8 cellular contexts compared by ENCODE assay signal in genomic region chr12:32399045-32399372, GRCh38. TPM values are rescaled to one million over a fixed set of nuclear protein-coding genes. Genes with fewer than 3 reads are reported as not detected.
DNase-seq lines count a peak whose midpoint lies in the region; ATAC-seq and TF ChIP-seq lines count a peak whose summit lies in the region.

No MANE protein-coding gene starts in this region.

- H3K27me3 ChIP-seq in HAP-1 (ENCODE audit: low read depth) (no peaks in the 10 kb centered on the region), SU-DHL-6 (ENCODE audit: low read length) (no peaks in the 10 kb centered on the region), foreskin keratinocyte (no peaks in the 10 kb centered on the region), skeletal muscle satellite cell (ENCODE audit: control insufficient read depth, insufficient read depth, low read length) (no peaks in the 10 kb centered on the region)

- H3F3A ChIP-seq in SU-DHL-6 (ENCODE audit: insufficient read depth): peaks cover 18% of the 10 kb centered on the region

- in situ Hi-C loops in HAP-1 (cut with MboI; ENCODE audit: low sequenced_read_pairs): no loop called here

- peaks cover 19% of the 10 kb centered on the region for H3K4me1 ChIP-seq in HAP-1
- peaks cover 9% of the 10 kb centered on the region for H3K4me1 ChIP-seq in foreskin keratinocyte
- H3K4me1 ChIP-seq in skeletal muscle satellite cell (ENCODE audit: control insufficient read depth, insufficient read depth, low read length): peaks cover 13% of the 10 kb centered on the region

- no peak overlapping the region for H3K27ac ChIP-seq in SU-DHL-6 (ENCODE audit: low read depth, low read length)
- peak overlapping the region; percentile 9 for H3K27ac ChIP-seq in foreskin keratinocyte

- DNase-seq in HAP-1 (ENCODE audit: low spot score in 2 of 2) (no peak), foreskin keratinocyte (no peak), NCI-H1436 treated with DMSO at 0.1 percent for 48 hours (lab: John Stamatoyannopoulos, UW) (no peak)

- H3K4me3 ChIP-seq in HAP-1: peak overlapping the region; percentile 53
- peak overlapping the region; percentile 67 for H3K4me3 ChIP-seq in SU-DHL-6 (ENCODE audit: insufficient read depth, low read length, poor library complexity, severe bottlenecking)
- H3K4me3 ChIP-seq in skeletal muscle satellite cell (ENCODE audit: low read length): peak overlapping the region; percentile 99

- peak overlapping the region; percentile 95 for H2AFZ ChIP-seq in SU-DHL-6 (ENCODE audit: low read depth, low read length, severe bottlenecking)

- no peaks in the 10 kb centered on the region for H3K9me2 ChIP-seq in SU-DHL-6 (replicated peaks; ENCODE audit: insufficient read depth, low read length)

- no peaks in the 10 kb centered on the region for H3K36me3 ChIP-seq in HAP-1 (replicated peaks)
- H3K36me3 ChIP-seq in SU-DHL-6 (ENCODE audit: low read length): no peaks in the 10 kb centered on the region
- H3K36me3 ChIP-seq in skeletal muscle satellite cell (ENCODE audit: insufficient read depth, low read length): no peaks in the 10 kb centered on the region

- H3K4me2 ChIP-seq in SU-DHL-6 (ENCODE audit: low read depth, low read length, poor library complexity, severe bottlenecking): peak overlapping the region; percentile 63
- peak overlapping the region; percentile 94 for H3K4me2 ChIP-seq in skeletal muscle satellite cell (ENCODE audit: low read length)

- H3K9me3 ChIP-seq in HAP-1: no peaks in the 10 kb centered on the region
- no peaks in the 10 kb centered on the region for H3K9me3 ChIP-seq in SU-DHL-6 (ENCODE audit: insufficient read depth, low read length)
- H3K9me3 ChIP-seq in skeletal muscle satellite cell (replicated peaks; ENCODE audit: low read length): no peaks in the 10 kb centered on the region

- H3K9ac ChIP-seq in SU-DHL-6 (ENCODE audit: low read length): peak overlapping the region; percentile 61
- peak overlapping the region; percentile 78 for H3K9ac ChIP-seq in skeletal muscle satellite cell (ENCODE audit: low read depth, low read length)

- TF ChIP-seq CTCF in SU-DHL-6 (IDR thresholded peaks at IDR 0.05; ENCODE audit: insufficient read depth, low read length, poor library complexity, severe bottlenecking) (no peak), foreskin keratinocyte (conservative IDR thresholded peaks at IDR 0.05) (no peak)

- H4K20me1 ChIP-seq in SU-DHL-6 (ENCODE audit: low read depth, low read length): no peaks in the 10 kb centered on the region

- H3K79me2 ChIP-seq in SU-DHL-6 (ENCODE audit: insufficient read depth, low read length): no peaks in the 10 kb centered on the region

- ATAC-seq in foreskin keratinocyte (no peak), GM19397 (IDR thresholded peaks at IDR 0.05; ENCODE audit: unreplicated experiment) (no peak), GM19328 (IDR thresholded peaks at IDR 0.05; ENCODE audit: unreplicated experiment) (no peak), GM18909 (IDR thresholded peaks at IDR 0.05; ENCODE audit: poor library complexity, unreplicated experiment) (no peak)

RNA-seq across cellular contexts. Expression of gene FGD4, which starts 0.3 kb away (rescaled TPM):
- 12.1 and 13.9 TPM in 2 replicates for total RNA-seq in foreskin keratinocyte
- polyA plus RNA-seq in foreskin keratinocyte: 1.4 and 1.7 TPM in 2 replicates
- total RNA-seq in skeletal muscle satellite cell (2012; rRNA removed): 6.8 and 15.9 TPM in 2 replicates
